9 cellular contexts compared by ENCODE assay signal in genomic region chr2:219627105-219628100, GRCh38. TPM values are rescaled to one million over a fixed set of nuclear protein-coding genes. Genes with fewer than 3 reads are reported as not detected.
A peak's percentile ranks its signal among the peaks of the same experiment; 100 is the strongest.
DNase-seq lines count a peak whose midpoint lies in the region; ATAC-seq and FAIRE-seq lines count a peak whose summit lies in the region.
"Had no signal": no experiment of that assay in that cellular context is flagged by ENCODE, and none has a peak within 500 bp of the region (broad histone marks: within the 10 kb centered on the region; RNA-seq: fewer than 3 reads in every experiment).

SLC4A3 (plus strand) TSS chr2:219627630; CDS start chr2:219627993, 363 bp downstream.

- H3K9me3 ChIP-seq in SJSA1 (replicated peaks) (no peaks in the 10 kb centered on the region), endocrine pancreas (ENCODE audit: control insufficient read depth, low read length) (no peaks in the 10 kb centered on the region), mesodermal cell (ENCODE audit: control insufficient read depth, low read length) (no peaks in the 10 kb centered on the region)

- H3K4me3 ChIP-seq in SJSA1: peak within 1 kb of the TSS; percentile 63
- H3K4me3 ChIP-seq in endocrine pancreas (ENCODE audit: control insufficient read depth, insufficient read depth, low read length): no peak within 1 kb of the TSS
- H3K4me3 ChIP-seq in mesodermal cell (ENCODE audit: extremely low read depth, insufficient read depth, low read length, poor library complexity, severe bottlenecking): peak within 1 kb of the TSS; percentile 54

- H3K27me3 ChIP-seq in SJSA1 (replicated peaks): peaks cover 4% of the 10 kb centered on the region; the same call in 1 of the 2 replicates
- no peaks in the 10 kb centered on the region for H3K27me3 ChIP-seq in endocrine pancreas (ENCODE audit: control insufficient read depth, insufficient read depth, low read length)

- no peak for FAIRE-seq in GM19239 (lab: Jason Lieb, UNC)
- FAIRE-seq: endometrium had no signal

- no peak for ATAC-seq in HG02840 (IDR thresholded peaks at IDR 0.05; ENCODE audit: low FRiP score, unreplicated experiment)

- peak; percentile 34 for DNase-seq in activated T-cell treated with anti-CD3 and anti-CD28 coated beads, Interleukin-2, amount 50 U/mL, for 1 hour
- DNase-seq in activated T-cell treated with anti-CD3 and anti-CD28 coated beads for 4 hours (no peak), SJSA1 (ENCODE audit: low read depth in 1 of 2, low spot score in 2 of 2) (no peak), GM19239 (ENCODE audit: insufficient read length, low spot score) (no peak), NCI-H2029 treated with DMSO at 0.1 percent for 48 hours (lab: John Stamatoyannopoulos, UW) (no peak)

- H3K36me3 ChIP-seq in SJSA1 (no peaks in the 10 kb centered on the region), endocrine pancreas (ENCODE audit: control insufficient read depth, insufficient read depth, low read length) (no peaks in the 10 kb centered on the region), mesodermal cell (ENCODE audit: control insufficient read depth, insufficient read depth, low read length) (no peaks in the 10 kb centered on the region)

- H3K27ac ChIP-seq in SJSA1 (no peak within 1 kb of the TSS), mesodermal cell (ENCODE audit: low read depth, low read length, severe bottlenecking) (no peak within 1 kb of the TSS)

- H3K9ac ChIP-seq in endocrine pancreas (ENCODE audit: control insufficient read depth, insufficient read depth, low read length): peak within 1 kb of the TSS; percentile 49

- 6 to 7% methylated on average over 34 to 52 of the region's 103 CpGs for WGBS in mesodermal cell (ENCODE audit: insufficient coverage in 2 of 2), 2 experiments

- H3K4me1 ChIP-seq in SJSA1 (replicated peaks): 0 out of 2 replicates have a peak, but pooled peaks cover 3% of the 10 kb centered on the region
- H3K4me1 ChIP-seq in endocrine pancreas (ENCODE audit: control insufficient read depth, insufficient read depth, low read length): no peaks in the 10 kb centered on the region
- H3K4me1 ChIP-seq in mesodermal cell (ENCODE audit: control insufficient read depth, insufficient read depth, low read length, poor library complexity, severe bottlenecking): peaks cover 7% of the 10 kb centered on the region

RNA-seq across cellular contexts. Expression of gene SLC4A3, which starts in this region (rescaled TPM):
- 4.0 and 4.1 TPM in 2 replicates for total RNA-seq in SJSA1 (2014; rRNA removed; shearing (Covaris generic))
- polyA plus RNA-seq in mesodermal cell (2013, experiment 1 of 2): 5.6 TPM
- polyA plus RNA-seq in mesodermal cell (2013, experiment 2 of 2): 5.8 TPM
